17 cellular contexts compared by ENCODE assay signal in the genomic region with DNA sequence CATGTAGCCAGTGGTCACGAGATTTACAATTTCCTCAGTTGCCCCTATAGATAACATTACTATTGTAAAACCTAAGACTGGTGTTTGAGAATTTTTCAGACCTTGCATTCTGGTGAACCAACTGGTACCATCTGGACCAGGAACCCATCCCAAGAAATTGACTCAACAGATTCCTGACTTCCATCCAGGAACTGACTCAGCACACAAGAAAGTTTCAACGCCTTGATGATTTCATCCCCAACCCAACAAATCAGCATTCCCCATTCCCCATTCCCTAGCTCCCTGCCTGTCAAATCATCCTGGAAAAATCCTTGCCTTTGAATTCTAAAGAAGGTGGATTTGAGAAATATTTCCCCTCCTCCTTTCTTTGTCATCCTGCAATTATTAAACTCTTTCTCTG.
DNase-seq lines count a peak whose midpoint lies in the region; ATAC-seq and TF ChIP-seq lines count a peak whose summit lies in the region.
"Had no signal": no experiment of that assay in that cellular context is flagged by ENCODE, and none has a peak within 500 bp of the region (broad histone marks: within the 10 kb centered on the region; RNA-seq: fewer than 3 reads in every experiment).

No MANE protein-coding gene starts in this region.

- ATAC-seq in GM19324 (IDR thresholded peaks at IDR 0.05; ENCODE audit: low FRiP score, unreplicated experiment): no peak
- ATAC-seq in GM19467 (IDR thresholded peaks at IDR 0.05; ENCODE audit: unreplicated experiment): no peak
- no peak for ATAC-seq in GM21381 (IDR thresholded peaks at IDR 0.05; ENCODE audit: unreplicated experiment)
- ATAC-seq in CD8-positive, alpha-beta T cell: no peak
- ATAC-seq: activated CD4-positive, CD25-positive, alpha-beta regulatory T cell treated with anti-CD3 and anti-CD28 coated beads, Interleukin-2, amount 50 U/mL, for 24 hours had no signal

- H2BK12ac ChIP-seq in mesenchymal stem cell (ENCODE audit: low read length in 2 of 2): no peak overlapping the region

- H4K8ac ChIP-seq in mesenchymal stem cell (ENCODE audit: low read length): no peak overlapping the region

- no peak overlapping the region for H2BK15ac ChIP-seq in mesenchymal stem cell (ENCODE audit: low read depth, poor library complexity, severe bottlenecking)

- POLR2A ChIA-PET in CD8-positive, alpha-beta T cell (lab: Charles Lee): no interaction called here

- H3K27me3 ChIP-seq in mesenchymal stem cell (ENCODE audit: control insufficient read depth in 1 of 2, insufficient read depth in 1 of 2, low read length in 2 of 2): no peaks in the 10 kb centered on the region
- H3K27me3 ChIP-seq in CD8-positive, alpha-beta T cell (ENCODE audit: insufficient read depth, low read length): no peaks in the 10 kb centered on the region
- H3K27me3 ChIP-seq: BE2C, colonic mucosa had no signal

- H3K9ac ChIP-seq in mesenchymal stem cell (ENCODE audit: low read length): peak overlapping the region; percentile 68

- CTCF ChIA-PET in CD8-positive, alpha-beta T cell (lab: Charles Lee): no interaction called here

- no peaks in the 10 kb centered on the region for H3K27me3 Mint-ChIP-seq in CD8-positive, alpha-beta T cell (ENCODE audit: low read depth)
- H3K27me3 Mint-ChIP-seq: activated naive CD8-positive, alpha-beta T cell; type B pancreatic cell had no signal

- H2AFZ ChIP-seq in mesenchymal stem cell (ENCODE audit: low read depth, low read length): no peak overlapping the region

- H3K27ac Mint-ChIP-seq in CD8-positive, alpha-beta T cell: no peak overlapping the region
- H3K27ac Mint-ChIP-seq: activated naive CD8-positive, alpha-beta T cell; type B pancreatic cell had no signal

- H3K4me3 Mint-ChIP-seq in CD8-positive, alpha-beta T cell: no peak overlapping the region
- H3K4me3 Mint-ChIP-seq: activated naive CD8-positive, alpha-beta T cell; type B pancreatic cell had no signal

- no peak overlapping the region for H3K14ac ChIP-seq in mesenchymal stem cell (ENCODE audit: low read length in 2 of 2)

- H3K4me1 Mint-ChIP-seq in CD8-positive, alpha-beta T cell (ENCODE audit: low read depth): no peaks in the 10 kb centered on the region

- no peak overlapping the region for H3K4ac ChIP-seq in mesenchymal stem cell (ENCODE audit: low read depth in 1 of 2, low read length in 2 of 2)

- H3K36me3 Mint-ChIP-seq in CD8-positive, alpha-beta T cell: no peaks in the 10 kb centered on the region
- H3K36me3 Mint-ChIP-seq: activated naive CD8-positive, alpha-beta T cell; type B pancreatic cell had no signal

- H3K27ac ChIP-seq in mesenchymal stem cell (ENCODE audit: low read length, poor library complexity, severe bottlenecking): no peak overlapping the region
- H3K27ac ChIP-seq in CD8-positive, alpha-beta T cell (ENCODE audit: low read depth, low read length): no peak overlapping the region
- H3K27ac ChIP-seq: colonic mucosa had no signal

- peak; percentile 73 for DNase-seq in AG10803 (ENCODE audit: low read depth)
- DNase-seq in LHCN-M2 (ENCODE audit: low read depth): peak; percentile 6
- DNase-seq in cerebellar cortex (ENCODE audit: low spot score): peak; percentile 27
- DNase-seq in mesenchymal stem cell: no peak
- no peak for DNase-seq in CD8-positive, alpha-beta T cell
- DNase-seq: BE2C; colonic mucosa; foreskin melanocyte; midbrain; MM.1S; stimulated activated CD8-positive, alpha-beta memory T cell treated with anti-CD3 and anti-CD28 coated beads, Interleukin-4, amount 100 ng/mL, for 48 hours had no signal

- no peak overlapping the region for H4K91ac ChIP-seq in mesenchymal stem cell (ENCODE audit: low read length)

- no peak overlapping the region for H3K18ac ChIP-seq in mesenchymal stem cell (ENCODE audit: low read depth in 1 of 2, low read length in 2 of 2)

- no peaks in the 10 kb centered on the region for H3K79me1 ChIP-seq in mesenchymal stem cell (replicated peaks; ENCODE audit: low read length, poor library complexity, severe bottlenecking)

- 41% methylated on average over 2 of the region's 2 CpGs for WGBS in mesenchymal stem cell

- H3K9me3 ChIP-seq in mesenchymal stem cell (ENCODE audit: control insufficient read depth, low read length): peaks cover 3% of the 10 kb centered on the region
- no peaks in the 10 kb centered on the region for H3K9me3 ChIP-seq in CD8-positive, alpha-beta T cell (ENCODE audit: low read length)
- H3K9me3 ChIP-seq: BE2C, colonic mucosa had no signal

- H3K4me2 ChIP-seq in mesenchymal stem cell (ENCODE audit: low read length, poor library complexity, severe bottlenecking): no peak overlapping the region

- H3K9me3 Mint-ChIP-seq in CD8-positive, alpha-beta T cell: peaks cover 8% of the 10 kb centered on the region

- TF ChIP-seq CTCF in AG10803 (conservative IDR thresholded peaks at IDR 0.05; ENCODE audit: low read length): no peak
- no peak for TF ChIP-seq CTCF in CD8-positive, alpha-beta T cell (IDR thresholded peaks at IDR 0.05)

- no peak overlapping the region for H2BK120ac ChIP-seq in mesenchymal stem cell (ENCODE audit: low read depth, low read length)

- no peaks in the 10 kb centered on the region for H3K36me3 ChIP-seq in mesenchymal stem cell (ENCODE audit: control insufficient read depth in 1 of 2, insufficient read depth in 2 of 2, low read depth in 1 of 2, low read length in 2 of 2)
- H3K36me3 ChIP-seq in CD8-positive, alpha-beta T cell (ENCODE audit: insufficient read depth, low read length): no peaks in the 10 kb centered on the region
- H3K36me3 ChIP-seq: BE2C, colonic mucosa had no signal

- H3K4me3 ChIP-seq in AG10803 (ENCODE audit: low read length) (no peak overlapping the region), mesenchymal stem cell (ENCODE audit: insufficient read depth in 1 of 2, low read depth in 1 of 2, low read length in 2 of 2) (peak overlapping the region in 1 of 2 experiments; percentile 38)
- no peak overlapping the region for H3K4me3 ChIP-seq in CD8-positive, alpha-beta T cell (ENCODE audit: low read depth, low read length)
- H3K4me3 ChIP-seq: colonic mucosa had no signal

- no peak overlapping the region for H3K23ac ChIP-seq in mesenchymal stem cell (ENCODE audit: low read length in 2 of 2)

- no peaks in the 10 kb centered on the region for H3K4me1 ChIP-seq in mesenchymal stem cell (ENCODE audit: control insufficient read depth, insufficient read depth, low read depth, low read length)
- no peaks in the 10 kb centered on the region for H3K4me1 ChIP-seq in CD8-positive, alpha-beta T cell (ENCODE audit: insufficient read depth, low read length)
- H3K4me1 ChIP-seq: BE2C, colonic mucosa had no signal

- no peak overlapping the region for H2BK5ac ChIP-seq in mesenchymal stem cell (ENCODE audit: low read depth, low read length, poor library complexity, severe bottlenecking)

- no peak overlapping the region for H2AK5ac ChIP-seq in mesenchymal stem cell (ENCODE audit: low read length, severe bottlenecking)

- intact Hi-C loops in CD8-positive, alpha-beta T cell (cut with DNase I, micrococcal nuclease): no loop called here

Comparison
In these comparisons a context has a peak if more than half of its experiments do, and no peak if none do; other contexts are left out.
1. DNase-seq: peak in AG10803 (single experiment), LHCN-M2 (single experiment) and cerebellar cortex (single experiment); none in mesenchymal stem cell (single experiment) and CD8-positive, alpha-beta T cell (0 of 7).